In genomic region chr10:33805831-33806230, GRCh38 we compare ENCODE assay signal across 8 cellular contexts.
"Had no signal": no experiment of that assay in that cellular context is flagged by ENCODE, and none has a peak within 500 bp of the region (broad histone marks: within the 10 kb centered on the region; RNA-seq: fewer than 3 reads in every experiment).

No MANE protein-coding gene starts in this region.

- H3K36me3 ChIP-seq: HAP-1 had no signal

- H3K36me3 Mint-ChIP-seq: IgD-negative memory B cell had no signal

- H3K4me1 Mint-ChIP-seq: IgD-negative memory B cell had no signal

- H3K9me3 ChIP-seq: HAP-1 had no signal

- FAIRE-seq: HTR-8/SVneo had no signal

- H3K27ac ChIP-seq: GM23248 had no signal

- H2AFZ ChIP-seq: GM23248 had no signal

- H3K9me3 Mint-ChIP-seq: HFFc6, IgD-negative memory B cell had no signal

- H3K4me1 ChIP-seq: HAP-1 had no signal

- H3K4me3 ChIP-seq: GM23248, HAP-1 had no signal

- ATAC-seq: HCT116 had no signal

- H3K4me3 Mint-ChIP-seq: HFFc6, IgD-negative memory B cell had no signal

- DNase-seq: GM23248, GOT3, H7, HFFc6 had no signal

- H3K27me3 Mint-ChIP-seq: IgD-negative memory B cell had no signal

- H3K9ac ChIP-seq: GM23248 had no signal

- H3K27ac Mint-ChIP-seq: HFFc6, IgD-negative memory B cell had no signal
